Comparison of ENCODE assay signal across 11 cellular contexts in genomic region chr17:39576187-39576586, GRCh38. TPM values are rescaled to one million over a fixed set of nuclear protein-coding genes. Genes with fewer than 3 reads are reported as not detected.
DNase-seq lines count a peak whose midpoint lies in the region; ATAC-seq and TF ChIP-seq lines count a peak whose summit lies in the region.
"Had no signal": no experiment of that assay in that cellular context is flagged by ENCODE, and none has a peak within 500 bp of the region (broad histone marks: within the 10 kb centered on the region; RNA-seq: fewer than 3 reads in every experiment).

No MANE protein-coding gene starts in this region.

- peaks cover 26% of the 10 kb centered on the region for H3K4me1 Mint-ChIP-seq in endodermal cell

- no peak for DNase-seq in heart right ventricle
- DNase-seq in left ventricle myocardium superior, result no peak
- peak; percentile 55 for DNase-seq in NCI-H2171 treated with DMSO at 0.1 percent for 48 hours (lab: John Stamatoyannopoulos, UW)
- peak; percentile 87 for DNase-seq in endodermal cell
- no peak for DNase-seq in upper lobe of right lung
- DNase-seq in NCI-H128 (lab: John Stamatoyannopoulos, UW; ENCODE audit: unreplicated experiment), result no peak
- DNase-seq: aorta, NCI-H1105 had no signal

- H3K27ac ChIP-seq in heart right ventricle, result no peak overlapping the region
- H3K27ac ChIP-seq in endodermal cell (ENCODE audit: low read depth, low read length), result no peak overlapping the region
- H3K27ac ChIP-seq in upper lobe of right lung, result no peak overlapping the region
- H3K27ac ChIP-seq: prostate gland had no signal

- intact Hi-C loops in heart right ventricle (cut with DNase I), result loop anchor here in 2 of 10 donors (5.0 kb wide), 1 partner anchor 41 kb away; no protein-coding TSS in a partner anchor
- intact Hi-C loops in left ventricle myocardium superior (cut with micrococcal nuclease), result no loop called here
- intact Hi-C loops in upper lobe of right lung (cut with DNase I), result no loop called here

- H3K36me3 Mint-ChIP-seq in endodermal cell (ENCODE audit: low read depth), result peaks cover 6% of the 10 kb centered on the region

- peaks cover 56% of the 10 kb centered on the region for H3K27me3 Mint-ChIP-seq in endodermal cell (ENCODE audit: insufficient read depth)

- H3K4me3 ChIP-seq in heart right ventricle (no peak overlapping the region), endodermal cell (ENCODE audit: low read length) (no peak overlapping the region), upper lobe of right lung (no peak overlapping the region)
- H3K4me3 ChIP-seq: prostate gland had no signal

- H3K9ac ChIP-seq in endodermal cell (ENCODE audit: extremely low read depth, low read length, poor library complexity, severe bottlenecking), result no peak overlapping the region

- TF ChIP-seq CTCF in heart right ventricle (IDR thresholded peaks at IDR 0.05) (peak in 6 of 9 donors; percentile 19 to 40 (median 32)), endodermal cell (conservative IDR thresholded peaks at IDR 0.05) (peak; percentile 82), upper lobe of right lung (IDR thresholded peaks at IDR 0.05) (peak; percentile 30)

- no peaks in the 10 kb centered on the region for H3K27me3 ChIP-seq in heart right ventricle
- peaks cover 5% of the 10 kb centered on the region for H3K27me3 ChIP-seq in endodermal cell (ENCODE audit: control insufficient read depth, insufficient read depth, low read length, poor library complexity, severe bottlenecking)
- no peaks in the 10 kb centered on the region for H3K27me3 ChIP-seq in upper lobe of right lung

- H3K4me1 ChIP-seq in heart right ventricle, result peaks cover 0 to 39% (median 13%) of the 10 kb centered on the region in 9 donors
- peaks cover 8% of the 10 kb centered on the region for H3K4me1 ChIP-seq in endodermal cell (ENCODE audit: control insufficient read depth, insufficient read depth, low read length)
- peaks cover 3% of the 10 kb centered on the region for H3K4me1 ChIP-seq in upper lobe of right lung
- H3K4me1 ChIP-seq: prostate gland had no signal

- H3K27ac Mint-ChIP-seq in endodermal cell, result no peak overlapping the region

- H3K36me3 ChIP-seq in heart right ventricle, result peaks cover 0 to 5% (median 0%) of the 10 kb centered on the region in 9 donors
- H3K36me3 ChIP-seq in endodermal cell (ENCODE audit: control insufficient read depth, insufficient read depth, low read length), result no peaks in the 10 kb centered on the region
- H3K36me3 ChIP-seq in upper lobe of right lung, result no peaks in the 10 kb centered on the region
- H3K36me3 ChIP-seq: prostate gland had no signal

- H3K9me3 Mint-ChIP-seq in endodermal cell, result peaks cover 5% of the 10 kb centered on the region

- 20 to 40% methylated on average over 7 of the region's 7 CpGs for WGBS in heart right ventricle, 2 donors
- 47% methylated on average over 7 of the region's 7 CpGs; no CpG with 5 or more reads in 1 of the 2 experiments for WGBS in endodermal cell (ENCODE audit: insufficient coverage in 1 of 2, insufficient read length in 1 of 2), 2 experiments

- ATAC-seq in heart right ventricle (no peak), left ventricle myocardium superior (no peak), upper lobe of right lung (no peak), HG02623 (IDR thresholded peaks at IDR 0.05; ENCODE audit: unreplicated experiment) (no peak), GM19463 (IDR thresholded peaks at IDR 0.05; ENCODE audit: unreplicated experiment) (no peak)

- no peak overlapping the region for H3K4me3 Mint-ChIP-seq in endodermal cell

- peaks cover 0 to 6% (median 2%) of the 10 kb centered on the region in 11 donors for H3K9me3 ChIP-seq in heart right ventricle
- peaks cover 6% of the 10 kb centered on the region for H3K9me3 ChIP-seq in endodermal cell (ENCODE audit: control insufficient read depth, low read length)
- H3K9me3 ChIP-seq in upper lobe of right lung, result no peaks in the 10 kb centered on the region
- H3K9me3 ChIP-seq: prostate gland had no signal

RNA-seq across cellular contexts. Expression of gene NEUROD2, which starts 31.5 kb away (rescaled TPM):
- total RNA-seq in heart right ventricle (not detected), left ventricle myocardium superior (not detected), endodermal cell (not detected), upper lobe of right lung (not detected)
- not detected for polyA plus RNA-seq in heart right ventricle
- not detected for polyA plus RNA-seq in endodermal cell (2013, experiment 1 of 2)
- polyA plus RNA-seq in endodermal cell (2013, experiment 2 of 2), result not detected
- total RNA-seq: aorta had no signal
- polyA plus RNA-seq: aorta had no signal

RNA-seq across cellular contexts. Expression of gene PPP1R1B, which starts 50.6 kb away (rescaled TPM):
- 1 to 10 TPM in 2 of 10 donors, under 1 TPM in 7, not detected in 1; 0.28 to 1.1 (median 0.63) TPM for total RNA-seq in heart right ventricle
- polyA plus RNA-seq in heart right ventricle, result 1 to 10 TPM in 1 of 2 donors, under 1 TPM in 1; 0.80 to 2.1 TPM
- total RNA-seq in left ventricle myocardium superior, result 0.55 TPM
- 1 to 10 TPM; 1.0 to 2.1 TPM for total RNA-seq in endodermal cell
- polyA plus RNA-seq in endodermal cell (2013, experiment 1 of 2), result 0.46 TPM
- polyA plus RNA-seq in endodermal cell (2013, experiment 2 of 2), result not detected
- 25.1 TPM for total RNA-seq in upper lobe of right lung

Comparison
In these comparisons a context has a peak if more than half of its experiments do, and no peak if none do; other contexts are left out.
1. DNase-seq: peak in NCI-H2171 treated with DMSO at 0.1 percent for 48 hours (single experiment) and endodermal cell (single experiment); none in heart right ventricle (0 of 2), left ventricle myocardium superior (single experiment), upper lobe of right lung (single experiment) and NCI-H128 (single experiment).
2. CTCF ChIP-seq: peak in every context shown above with its lines; median percentile 82 in endodermal cell; 32 in heart right ventricle; 30 in upper lobe of right lung.